In the genomic region with DNA sequence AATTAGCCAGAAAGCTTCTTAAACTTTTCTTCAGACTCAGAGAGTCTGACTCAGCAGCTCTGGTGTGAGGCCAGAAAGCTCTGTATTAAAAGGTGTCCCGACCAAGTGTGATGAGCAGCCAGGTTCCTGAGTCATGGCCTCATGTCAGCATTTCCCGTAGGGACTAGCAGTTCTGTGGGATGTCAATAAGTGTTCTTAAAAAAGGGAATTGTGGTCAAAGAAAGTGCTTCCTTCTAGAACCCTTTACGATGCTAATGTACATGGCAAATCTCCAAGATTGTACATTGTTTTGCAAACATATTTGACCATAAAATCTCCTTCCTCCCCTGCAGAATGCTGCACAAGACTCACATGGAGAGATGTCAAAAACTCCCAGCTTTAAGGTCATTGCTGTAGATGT, we compare ENCODE assay signal across 13 cellular contexts.
DNase-seq lines count a peak whose midpoint lies in the region; ATAC-seq, FAIRE-seq and TF ChIP-seq lines count a peak whose summit lies in the region.
"Had no signal": no experiment of that assay in that cellular context is flagged by ENCODE, and none has a peak within 500 bp of the region (broad histone marks: within the 10 kb centered on the region; RNA-seq: fewer than 3 reads in every experiment).

No MANE protein-coding gene starts in this region.

- intact Hi-C loops in uterus (cut with DNase I; ENCODE audit: low total_unique reads): no loop called here
- intact Hi-C loops in CD4-positive, alpha-beta T cell (cut with DNase I, micrococcal nuclease): no loop called here

- H3K9me3 ChIP-seq in astrocyte (ENCODE audit: insufficient read depth, low read depth, low read length) (no peaks in the 10 kb centered on the region), keratinocyte (ENCODE audit: control insufficient read depth, low read depth, low read length) (no peaks in the 10 kb centered on the region), uterus (no peaks in the 10 kb centered on the region)
- no peaks in the 10 kb centered on the region for H3K9me3 ChIP-seq in CD4-positive, alpha-beta T cell (ENCODE audit: control insufficient read depth, low read length)
- no peaks in the 10 kb centered on the region for H3K9me3 ChIP-seq in effector memory CD4-positive, alpha-beta T cell (ENCODE audit: control insufficient read depth, low read length)

- no peaks in the 10 kb centered on the region for H3K9me3 Mint-ChIP-seq in astrocyte (ENCODE audit: unreplicated experiment)
- no peaks in the 10 kb centered on the region for H3K9me3 Mint-ChIP-seq in CD4-positive, alpha-beta T cell
- H3K9me3 Mint-ChIP-seq: activated naive CD8-positive, alpha-beta T cell treated with anti-CD3 and anti-CD28 coated beads, Interleukin-2, amount 50 U/mL, for 24 hours; IgD-negative memory B cell had no signal

- H3K79me2 ChIP-seq in astrocyte (ENCODE audit: insufficient read depth, low read length): no peaks in the 10 kb centered on the region
- H3K79me2 ChIP-seq in keratinocyte (ENCODE audit: control insufficient read depth, insufficient read depth, low read length): no peaks in the 10 kb centered on the region

- dilution Hi-C loops in keratinocyte (cut with MboI; ENCODE audit: extremely low pct_ligation_motif_present, low sequenced_read_pairs): no loop called here

- H3K36me3 ChIP-seq in astrocyte (ENCODE audit: insufficient read depth, low read length): no peaks in the 10 kb centered on the region
- H3K36me3 ChIP-seq in keratinocyte (ENCODE audit: control insufficient read depth in 2 of 2, extremely low read depth in 1 of 2, insufficient read depth in 2 of 2, low read length in 2 of 2): peaks cover 0 to 7% of the 10 kb centered on the region in 2 experiments
- no peaks in the 10 kb centered on the region for H3K36me3 ChIP-seq in uterus
- H3K36me3 ChIP-seq in effector memory CD4-positive, alpha-beta T cell (ENCODE audit: control insufficient read depth, insufficient read depth, low read length): no peaks in the 10 kb centered on the region

- ATAC-seq in CD4-positive, alpha-beta T cell (ENCODE audit: poor library complexity): no peak
- ATAC-seq: activated naive CD8-positive, alpha-beta T cell treated with anti-CD3 and anti-CD28 coated beads, Interleukin-2, amount 50 U/mL, for 24 hours had no signal

- FAIRE-seq in astrocyte (lab: Jason Lieb, UNC) (no peak), keratinocyte (lab: Jason Lieb, UNC) (peak; percentile 96)

- H3K27ac Mint-ChIP-seq in astrocyte (ENCODE audit: unreplicated experiment): peak overlapping the region; percentile 95
- H3K27ac Mint-ChIP-seq in CD4-positive, alpha-beta T cell: no peak overlapping the region
- H3K27ac Mint-ChIP-seq: activated naive CD8-positive, alpha-beta T cell treated with anti-CD3 and anti-CD28 coated beads, Interleukin-2, amount 50 U/mL, for 24 hours; IgD-negative memory B cell had no signal

- H3K27ac ChIP-seq in astrocyte (ENCODE audit: low read depth, low read length): peak overlapping the region; percentile 16
- no peak overlapping the region for H3K27ac ChIP-seq in keratinocyte (ENCODE audit: control insufficient read depth, insufficient read depth, low read length)
- peak overlapping the region; percentile 36 to 58 for H3K27ac ChIP-seq in uterus
- no peak overlapping the region for H3K27ac ChIP-seq in CD4-positive, alpha-beta T cell (ENCODE audit: low read depth, low read length)
- H3K27ac ChIP-seq in effector memory CD4-positive, alpha-beta T cell (ENCODE audit: insufficient read depth, low read length, poor library complexity, severe bottlenecking): no peak overlapping the region
- H3K27ac ChIP-seq: 22Rv1 had no signal

- POLR2A ChIA-PET in CD4-positive, alpha-beta T cell (lab: Charles Lee): no interaction called here

- no peaks in the 10 kb centered on the region for H3K27me3 ChIP-seq in astrocyte (ENCODE audit: insufficient read depth, low read length)
- H3K27me3 ChIP-seq in keratinocyte (ENCODE audit: control insufficient read depth, extremely low read depth, insufficient read depth, low read length): no peaks in the 10 kb centered on the region
- no peaks in the 10 kb centered on the region for H3K27me3 ChIP-seq in uterus
- no peaks in the 10 kb centered on the region for H3K27me3 ChIP-seq in CD4-positive, alpha-beta T cell (ENCODE audit: control insufficient read depth, insufficient read depth, low read length)
- peaks cover 4% of the 10 kb centered on the region for H3K27me3 ChIP-seq in effector memory CD4-positive, alpha-beta T cell (replicated peaks; ENCODE audit: control insufficient read depth, insufficient read depth, low read length, poor library complexity, severe bottlenecking)

- H3K4me3 Mint-ChIP-seq in astrocyte (ENCODE audit: unreplicated experiment): no peak overlapping the region
- H3K4me3 Mint-ChIP-seq in CD4-positive, alpha-beta T cell: no peak overlapping the region
- H3K4me3 Mint-ChIP-seq: activated naive CD8-positive, alpha-beta T cell treated with anti-CD3 and anti-CD28 coated beads, Interleukin-2, amount 50 U/mL, for 24 hours; IgD-negative memory B cell had no signal

- H3K4me1 Mint-ChIP-seq in astrocyte (ENCODE audit: low read depth, unreplicated experiment): peaks cover 29% of the 10 kb centered on the region
- no peaks in the 10 kb centered on the region for H3K4me1 Mint-ChIP-seq in CD4-positive, alpha-beta T cell (ENCODE audit: low read depth)
- H3K4me1 Mint-ChIP-seq: activated naive CD8-positive, alpha-beta T cell treated with anti-CD3 and anti-CD28 coated beads, Interleukin-2, amount 50 U/mL, for 24 hours; IgD-negative memory B cell had no signal

- H3K4me3 ChIP-seq in astrocyte (ENCODE audit: insufficient read depth, low read depth, low read length) (no peak overlapping the region), keratinocyte (ENCODE audit: control insufficient read depth in 2 of 3, extremely low read depth in 1 of 3, insufficient read depth in 2 of 3, low read depth in 1 of 3, low read length in 3 of 3) (no peak overlapping the region), uterus (no peak overlapping the region)
- no peak overlapping the region for H3K4me3 ChIP-seq in effector memory CD4-positive, alpha-beta T cell (ENCODE audit: insufficient read depth, low read depth, low read length, poor library complexity, severe bottlenecking)

- CTCF ChIA-PET in CD4-positive, alpha-beta T cell (lab: Charles Lee): no interaction called here

- H2AFZ ChIP-seq in astrocyte (ENCODE audit: low read depth, low read length): no peak overlapping the region
- no peak overlapping the region for H2AFZ ChIP-seq in keratinocyte (ENCODE audit: control insufficient read depth, low read length)

- no peak for TF ChIP-seq CTCF in astrocyte (IDR thresholded peaks at IDR 0.05; ENCODE audit: insufficient read depth, low read depth, low read length)
- TF ChIP-seq CTCF in keratinocyte (optimal IDR thresholded peaks at IDR 0.05 in 1 of 3, IDR thresholded peaks at IDR 0.05 in 1 of 3, conservative IDR thresholded peaks at IDR 0.05 in 1 of 3; ENCODE audit: extremely low read depth in 1 of 3, insufficient read depth in 2 of 3, low read length in 3 of 3): no peak
- no peak for TF ChIP-seq CTCF in uterus (IDR thresholded peaks at IDR 0.05)
- no peak for TF ChIP-seq CTCF in CD4-positive, alpha-beta T cell (IDR thresholded peaks at IDR 0.05)

- TF ChIP-seq POLR2A in uterus (IDR thresholded peaks at IDR 0.05): no peak

- peaks cover 16% of the 10 kb centered on the region for H3K4me1 ChIP-seq in astrocyte (ENCODE audit: insufficient read depth, low read length)
- H3K4me1 ChIP-seq in keratinocyte (ENCODE audit: control insufficient read depth, extremely low read depth, insufficient read depth, low read length): peaks cover 12% of the 10 kb centered on the region
- peaks cover 0 to 6% of the 10 kb centered on the region in 2 donors for H3K4me1 ChIP-seq in uterus
- H3K4me1 ChIP-seq in effector memory CD4-positive, alpha-beta T cell (ENCODE audit: control insufficient read depth, insufficient read depth, low read length, poor library complexity, severe bottlenecking): no peaks in the 10 kb centered on the region

- peaks cover 12% of the 10 kb centered on the region for H3K36me3 Mint-ChIP-seq in astrocyte (ENCODE audit: low read depth, unreplicated experiment)
- no peaks in the 10 kb centered on the region for H3K36me3 Mint-ChIP-seq in CD4-positive, alpha-beta T cell (ENCODE audit: low read depth)
- H3K36me3 Mint-ChIP-seq: IgD-negative memory B cell had no signal

- H3K9me1 ChIP-seq in keratinocyte (ENCODE audit: control insufficient read depth, extremely low read depth, insufficient read depth, low read length): no peaks in the 10 kb centered on the region

- H3K4me2 ChIP-seq in astrocyte (ENCODE audit: low read length) (peak overlapping the region; percentile 8), keratinocyte (ENCODE audit: control insufficient read depth, extremely low read depth, insufficient read depth, low read depth, low read length) (no peak overlapping the region)

- no peaks in the 10 kb centered on the region for H4K20me1 ChIP-seq in astrocyte (ENCODE audit: insufficient read depth, low read length)
- no peaks in the 10 kb centered on the region for H4K20me1 ChIP-seq in keratinocyte (ENCODE audit: control insufficient read depth, extremely low read depth, insufficient read depth, low read length)

- no peaks in the 10 kb centered on the region for H3K27me3 Mint-ChIP-seq in astrocyte (ENCODE audit: low read depth, unreplicated experiment)
- peaks cover 16% of the 10 kb centered on the region for H3K27me3 Mint-ChIP-seq in CD4-positive, alpha-beta T cell

- H3K9ac ChIP-seq in astrocyte (ENCODE audit: low read length) (no peak overlapping the region), keratinocyte (ENCODE audit: control insufficient read depth, extremely low read depth, insufficient read depth, low read length) (no peak overlapping the region)

- peak; percentile 17 for DNase-seq in DMS53 (lab: John Stamatoyannopoulos, UW)
- no peak for DNase-seq in DMS53 treated with DMSO at 0.1 percent for 48 hours (lab: John Stamatoyannopoulos, UW; ENCODE audit: unreplicated experiment)
- DNase-seq in astrocyte (ENCODE audit: low read depth): peak; percentile 92
- DNase-seq in keratinocyte (ENCODE audit: low read depth, low spot score): peak; percentile 40
- DNase-seq in uterus: peak; percentile 67 to 71
- DNase-seq in NCI-H2171 (lab: John Stamatoyannopoulos, UW): no peak
- DNase-seq in CD4-positive, alpha-beta T cell: no peak
- no peak for DNase-seq in effector memory CD4-positive, alpha-beta T cell
- DNase-seq: activated naive CD8-positive, alpha-beta T cell treated with anti-CD3 and anti-CD28 coated beads, Interleukin-2, amount 50 U/mL, for 24 hours; H7; NCI-H748 treated with DMSO at 0.1 percent for 48 hours had no signal

Comparison
In these comparisons a context has a peak if more than half of its experiments do, and no peak if none do; other contexts are left out.
1. DNase-seq: peak in DMS53 (single experiment), astrocyte (single experiment), keratinocyte (single experiment) and uterus (2 of 2); none in DMS53 treated with DMSO at 0.1 percent for 48 hours (single experiment), NCI-H2171 (single experiment), CD4-positive, alpha-beta T cell (0 of 10) and effector memory CD4-positive, alpha-beta T cell (0 of 3).
2. H3K27ac ChIP-seq: peak in astrocyte (single experiment) and uterus (2 of 2); none in keratinocyte (single experiment), CD4-positive, alpha-beta T cell (single experiment) and effector memory CD4-positive, alpha-beta T cell (single experiment).